14 cellular contexts compared by ENCODE assay signal in genomic region chr10:122198631-122199030, GRCh38.
"Had no signal": no experiment of that assay in that cellular context is flagged by ENCODE, and none has a peak within 500 bp of the region (broad histone marks: within the 10 kb centered on the region; RNA-seq: fewer than 3 reads in every experiment).

No MANE protein-coding gene starts in this region.

- H3K27ac ChIP-seq: ascending aorta, hepatocyte, SJSA1, transverse colon had no signal

- H3K36me3 Mint-ChIP-seq: activated CD4-positive, alpha-beta memory T cell treated with anti-CD3 and anti-CD28 coated beads for 36 hours; stimulated activated memory B cell treated with anti-CD40 and anti-IgM and Interleukin-4, amounts not matched to agents 10 μg/mL and 1 μg/mL and 100 μg/mL, for 72 hours had no signal

- DNase-seq: activated CD4-positive, alpha-beta memory T cell treated with anti-CD3 and anti-CD28 coated beads for 36 hours; activated T-cell treated with anti-CD3 and anti-CD28 coated beads, Interleukin-2, amount 50 U/mL, for 48 hours; effector CD4-positive, alpha-beta T cell; foreskin melanocyte; kidney glomerular epithelial cell; retina; T-helper 9 cell; transverse colon had no signal

- H3K27ac Mint-ChIP-seq: activated CD4-positive, alpha-beta memory T cell treated with anti-CD3 and anti-CD28 coated beads for 36 hours; nephron; stimulated activated memory B cell treated with anti-CD40 and anti-IgM and Interleukin-4, amounts not matched to agents 10 μg/mL and 1 μg/mL and 100 μg/mL, for 72 hours had no signal

- H3K9me3 Mint-ChIP-seq: activated CD4-positive, alpha-beta memory T cell treated with anti-CD3 and anti-CD28 coated beads for 36 hours; nephron; stimulated activated memory B cell treated with anti-CD40 and anti-IgM and Interleukin-4, amounts not matched to agents 10 μg/mL and 1 μg/mL and 100 μg/mL, for 72 hours had no signal

- H3K27me3 Mint-ChIP-seq: activated CD4-positive, alpha-beta memory T cell treated with anti-CD3 and anti-CD28 coated beads for 36 hours; stimulated activated memory B cell treated with anti-CD40 and anti-IgM and Interleukin-4, amounts not matched to agents 10 μg/mL and 1 μg/mL and 100 μg/mL, for 72 hours had no signal

- ATAC-seq: stimulated activated memory B cell treated with anti-CD40 and anti-IgM and Interleukin-4, amounts not matched to agents 10 μg/mL and 1 μg/mL and 100 μg/mL, for 72 hours had no signal

- H3K4me3 ChIP-seq: ascending aorta, hepatocyte, SJSA1, smooth muscle cell, transverse colon had no signal

- H3K4me1 ChIP-seq: ascending aorta, SJSA1, transverse colon had no signal

- H3K27me3 ChIP-seq: ascending aorta, hepatocyte, SJSA1, transverse colon had no signal

- H3K4me1 Mint-ChIP-seq: stimulated activated memory B cell treated with anti-CD40 and anti-IgM and Interleukin-4, amounts not matched to agents 10 μg/mL and 1 μg/mL and 100 μg/mL, for 72 hours had no signal

- H3K4me3 Mint-ChIP-seq: activated CD4-positive, alpha-beta memory T cell treated with anti-CD3 and anti-CD28 coated beads for 36 hours; nephron; stimulated activated memory B cell treated with anti-CD40 and anti-IgM and Interleukin-4, amounts not matched to agents 10 μg/mL and 1 μg/mL and 100 μg/mL, for 72 hours had no signal

- H3K9me3 ChIP-seq: ascending aorta, SJSA1, transverse colon had no signal
